ENCODE assay signal across 1 cellular context in the genomic region with DNA sequence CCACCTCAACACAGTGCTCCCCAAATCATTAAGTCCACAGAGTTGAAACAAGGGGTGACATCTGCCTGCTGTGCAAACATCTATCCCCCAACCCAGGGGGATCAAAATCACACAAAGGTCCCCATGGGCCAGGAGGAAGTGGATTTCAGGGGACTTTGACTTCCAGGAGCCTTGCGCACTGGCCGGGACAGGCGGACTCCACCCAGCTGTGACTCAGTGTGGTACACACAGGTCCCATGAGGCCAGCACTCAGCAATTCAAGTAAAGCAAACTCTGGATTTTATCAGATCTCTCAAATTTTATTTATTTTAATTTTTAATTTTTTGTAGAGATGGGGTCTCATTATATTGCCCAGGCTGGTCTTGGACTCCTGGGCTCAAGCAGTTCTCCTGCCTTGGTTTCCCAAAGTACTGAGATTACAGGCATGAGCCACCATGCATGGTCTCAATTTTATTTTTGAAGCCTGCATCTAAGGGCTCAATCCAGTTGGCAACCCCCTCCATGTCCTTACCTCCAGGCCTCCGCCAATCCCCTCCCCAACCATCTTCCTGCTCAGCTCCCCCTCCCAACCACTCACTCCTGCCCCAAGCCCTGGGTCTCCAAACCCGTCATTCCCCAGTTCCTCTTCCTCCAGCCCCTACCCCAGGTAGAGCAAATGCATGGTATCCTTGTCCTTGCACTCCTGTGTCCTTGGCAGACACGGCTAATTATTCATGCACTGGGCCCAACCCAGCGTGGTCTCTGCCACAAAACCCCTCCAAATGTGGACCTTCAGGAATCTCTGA.
TF ChIP-seq lines count a peak whose summit lies in the region.

No MANE protein-coding gene starts in this region.

TF ChIP-seq in HepG2, 621 proteins besides CTCF, POLR2A, EP300 and RAD21:
- peak; percentile 35 for TF ChIP-seq FOSL2 (CRISPR knock-in tag; IDR thresholded peaks at IDR 0.05)
- TF ChIP-seq ZBTB20 (CRISPR knock-in tag; IDR thresholded peaks at IDR 0.05; ENCODE audit: borderline replicate concordance, low read depth) = no peak
- peak; percentile 82 for TF ChIP-seq ZNF263 (CRISPR knock-in tag; IDR thresholded peaks at IDR 0.05)
- peak; percentile 32; the same call in 1 of the 2 replicates for TF ChIP-seq ELF3 (CRISPR knock-in tag; IDR thresholded peaks at IDR 0.05)
- TF ChIP-seq SAP130 (CRISPR knock-in tag; IDR thresholded peaks at IDR 0.05; ENCODE audit: low read depth) = peak; percentile 28; the same call in 1 of the 2 replicates
- TF ChIP-seq RXRA (CRISPR knock-in tag; IDR thresholded peaks at IDR 0.05) = peak; percentile 20; the same call in 1 of the 2 replicates
